ENCODE assay signal across 24 cellular contexts in the genomic region with DNA sequence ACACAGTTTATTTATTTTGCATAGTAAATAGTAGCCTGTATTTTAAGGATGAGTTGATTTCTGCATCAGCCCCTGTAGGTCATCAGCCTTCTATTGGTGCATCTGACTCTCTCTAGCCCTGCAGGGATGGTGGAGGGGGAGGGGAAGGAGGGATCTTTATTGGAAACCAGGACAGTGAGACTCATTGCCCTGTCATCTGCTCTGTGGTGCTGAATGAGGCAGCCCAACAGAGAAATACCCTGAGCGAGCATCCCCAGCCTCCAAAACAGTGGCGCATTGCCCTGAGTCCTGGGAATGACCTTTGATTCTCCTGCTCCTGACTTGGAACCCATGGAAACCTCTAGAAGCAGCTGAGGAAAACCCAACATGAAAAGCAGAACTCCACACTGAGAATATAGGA. TPM values are rescaled to one million over a fixed set of nuclear protein-coding genes. Genes with fewer than 3 reads are reported as not detected.
"Had no signal": no experiment of that assay in that cellular context is flagged by ENCODE, and none has a peak within 500 bp of the region (broad histone marks: within the 10 kb centered on the region; RNA-seq: fewer than 3 reads in every experiment).

No MANE protein-coding gene starts in this region.

- H3K4me2 ChIP-seq: PC-9 had no signal

- DNase-seq: activated CD4-positive, alpha-beta memory T cell treated with anti-CD3 and anti-CD28 coated beads for 36 hours; activated CD4-positive, alpha-beta T cell treated with anti-CD3 and anti-CD28 coated beads, Interleukin-2, amount 10 ng/mL, durations not matched to agents 7 days and 5 days; activated CD4-positive, CD25-positive, alpha-beta regulatory T cell; activated CD8-positive, alpha-beta memory T cell treated with anti-CD3 and anti-CD28 coated beads for 24 hours; activated gamma-delta T cell; activated naive CD4-positive, alpha-beta T cell treated with anti-CD3 and anti-CD28 coated beads for 36 hours; activated T-cell treated with anti-CD3 and anti-CD28 coated beads, Interleukin-2, amount 50 U/mL, for 48 hours; brain microvascular endothelial cell; MM.1S; NCI-H1105; NCI-H1436; NCI-H1694 treated with DMSO at 0.1 percent for 48 hours; NCI-H2029 treated with DMSO at 0.1 percent for 48 hours; NCI-H345; NCI-H510A; NCI-H526 treated with DMSO at 0.1 percent for 48 hours; PC-9; SHP77 treated with DMSO at 0.1 percent for 48 hours; T-helper 17 cell; T-helper 9 cell had no signal

- H3K27ac ChIP-seq: brain microvascular endothelial cell, PC-9, VCaP had no signal

- ATAC-seq: activated T-helper 17 cell treated with anti-CD3 and anti-CD28 coated beads, Interleukin-2, amount 50 U/mL, for 72 hours; T-helper 17 cell had no signal

- H2AFZ ChIP-seq: PC-9 had no signal

- H3K36me3 ChIP-seq: brain microvascular endothelial cell had no signal

- H3K4me3 ChIP-seq: PC-9 had no signal

RNA-seq across cellular contexts. Expression of gene STH, which starts 45.5 kb away (rescaled TPM):
- total RNA-seq: activated CD4-positive, alpha-beta memory T cell treated with anti-CD3 and anti-CD28 coated beads for 36 hours; activated CD4-positive, alpha-beta T cell treated with anti-CD3 and anti-CD28 coated beads, Interleukin-2, amount 10 ng/mL, durations not matched to agents 7 days and 5 days; activated naive CD4-positive, alpha-beta T cell treated with anti-CD3 and anti-CD28 coated beads for 36 hours; activated T-helper 17 cell treated with anti-CD3 and anti-CD28 coated beads, Interleukin-2, amount 50 U/mL, for 72 hours; cardiac septum; PC-9; SK-MEL-5; T-helper 17 cell had no signal
